ENCODE assay signal across 2 cellular contexts in genomic region chr12:65195387-65196055, GRCh38.
TF ChIP-seq lines count a peak whose summit lies in the region.

No MANE protein-coding gene starts in this region.

TF ChIP-seq in A549, 52 proteins besides CTCF, POLR2A, EP300 and RAD21 (continued from another document):
- no peak for TF ChIP-seq ELK1 (IDR thresholded peaks at IDR 0.05; ENCODE audit: low read depth, low read length)

TF ChIP-seq in WTC11, 78 proteins besides CTCF, POLR2A, EP300 and RAD21 (continued from another document):
- TF ChIP-seq MAX (CRISPR knock-in tag; IDR thresholded peaks at IDR 0.05) (no peak), ARID4B (CRISPR knock-in tag; IDR thresholded peaks at IDR 0.05; ENCODE audit: borderline replicate concordance) (no peak)
